ENCODE assay signal across 20 cellular contexts in genomic region chr2:2641541-2642410, GRCh38.
"Had no signal": no experiment of that assay in that cellular context is flagged by ENCODE, and none has a peak within 500 bp of the region (broad histone marks: within the 10 kb centered on the region; RNA-seq: fewer than 3 reads in every experiment).

No MANE protein-coding gene starts in this region.

- ATAC-seq: activated CD8-positive, alpha-beta T cell treated with anti-CD3 and anti-CD28 coated beads, Interleukin-2, amount 10 ng/mL, durations not matched to agents 7 days and 5 days; activated naive CD8-positive, alpha-beta T cell treated with anti-CD3 and anti-CD28 coated beads, Interleukin-2, amount 50 U/mL, for 24 hours; left ventricle myocardium superior had no signal

- H3K36me3 ChIP-seq: transverse colon, uterus had no signal

- H3K4me3 ChIP-seq: transverse colon, uterus had no signal

- H3K27me3 ChIP-seq: transverse colon, uterus had no signal

- DNase-seq: activated CD4-positive, alpha-beta T cell treated with anti-CD3 and anti-CD28 coated beads, Interleukin-2, amount 10 ng/mL, durations not matched to agents 7 days and 5 days; activated CD8-positive, alpha-beta memory T cell treated with anti-CD3 and anti-CD28 coated beads, Interleukin-2, amount 50 U/mL, for 4 hours; activated CD8-positive, alpha-beta T cell treated with anti-CD3 and anti-CD28 coated beads, Interleukin-2, amount 10 ng/mL, durations not matched to agents 7 days and 5 days; activated effector memory CD4-positive, alpha-beta T cell treated with Interleukin-2 at 50 U/mL for 16 hours; activated naive CD4-positive, alpha-beta T cell treated with anti-CD3 and anti-CD28 coated beads, Interleukin-2, amount 10 ng/mL, durations not matched to agents 7 days and 5 days; activated naive CD8-positive, alpha-beta T cell treated with anti-CD3 and anti-CD28 coated beads, Interleukin-2, amount 50 U/mL, for 24 hours; activated T-cell treated with anti-CD3 and anti-CD28 coated beads, Interleukin-2, amount 50 U/mL, for 48 hours; anterior cingulate cortex; central memory CD4-positive, alpha-beta T cell; foreskin melanocyte; left ventricle myocardium superior; naive B cell; nucleus accumbens; stimulated activated CD4-positive, alpha-beta T cell treated with anti-CD3 and anti-CD28 coated beads, Interleukin-12 subunit alpha, Interleukin-12 subunit beta, amount 100 ng/mL, for 4 hours; stimulated activated CD4-positive, alpha-beta T cell treated with anti-CD3 and anti-CD28 coated beads, Interleukin-1b, Interleukin-23, amount 100 ng/mL, for 48 hours; stimulated activated naive CD4-positive, alpha-beta T cell treated with Interleukin-2 at 50 U/mL for 16 hours; T-helper 1 cell; T-helper 9 cell; transverse colon; uterus had no signal

- H3K9me3 ChIP-seq: transverse colon, uterus had no signal

- H3K4me1 ChIP-seq: transverse colon, uterus had no signal

- H3K27ac ChIP-seq: transverse colon, uterus had no signal
